Comparison of ENCODE assay signal across 11 cellular contexts in the genomic region with DNA sequence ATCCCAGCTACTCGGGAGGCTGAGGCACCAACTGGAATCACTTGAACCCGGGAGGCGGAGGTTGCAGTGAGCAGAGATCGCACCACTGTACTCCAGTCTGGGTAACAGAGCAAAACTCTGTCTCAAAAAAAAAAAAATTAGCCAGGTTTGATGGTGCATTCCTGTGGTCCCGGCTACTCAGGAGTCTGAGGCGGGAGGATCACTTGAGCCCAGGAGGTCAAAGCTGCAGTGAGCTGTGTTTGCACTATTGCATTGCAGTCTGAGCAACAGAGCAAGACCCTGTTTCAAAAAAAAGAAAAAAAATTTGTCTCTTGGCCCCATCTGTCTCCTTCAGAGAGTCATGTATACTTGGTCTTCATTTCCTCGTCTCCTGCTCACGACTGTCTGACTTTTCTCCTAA. TPM values are rescaled to one million over a fixed set of nuclear protein-coding genes. Genes with fewer than 3 reads are reported as not detected.
A peak's percentile ranks its signal among the peaks of the same experiment; 100 is the strongest.
DNase-seq lines count a peak whose midpoint lies in the region; ATAC-seq and TF ChIP-seq lines count a peak whose summit lies in the region.
"Had no signal": no experiment of that assay in that cellular context is flagged by ENCODE, and none has a peak within 500 bp of the region (broad histone marks: within the 10 kb centered on the region; RNA-seq: fewer than 3 reads in every experiment).

No MANE protein-coding gene starts in this region.

- no peak for ATAC-seq in central memory CD8-positive, alpha-beta T cell (replicated peaks; ENCODE audit: extremely low read depth, poor library complexity, severe bottlenecking)
- ATAC-seq in HG02623 (IDR thresholded peaks at IDR 0.05; ENCODE audit: unreplicated experiment): no peak
- ATAC-seq: gastroesophageal sphincter, mucosa of descending colon had no signal

- TF ChIP-seq CTCF in Loucy (conservative IDR thresholded peaks at IDR 0.05; ENCODE audit: low read length) (no peak), osteocyte (IDR thresholded peaks at IDR 0.05) (no peak), A673 (conservative IDR thresholded peaks at IDR 0.05; ENCODE audit: low read depth, low read length) (no peak)

- H3K27ac Mint-ChIP-seq in central memory CD8-positive, alpha-beta T cell (ENCODE audit: low read depth): peak overlapping the region; percentile 98
- peak overlapping the region; percentile 100 for H3K27ac Mint-ChIP-seq in osteocyte (ENCODE audit: unreplicated experiment)

- H3K4me3 Mint-ChIP-seq in central memory CD8-positive, alpha-beta T cell: peak overlapping the region; percentile 94
- H3K4me3 Mint-ChIP-seq in osteocyte (ENCODE audit: unreplicated experiment): peak overlapping the region; percentile 96

- peak; percentile 19 for DNase-seq in EH (ENCODE audit: low read depth)
- no peak for DNase-seq in central memory CD8-positive, alpha-beta T cell (ENCODE audit: low spot score in 2 of 2)
- DNase-seq in osteocyte (ENCODE audit: extremely low spot score, unreplicated experiment): no peak
- no peak for DNase-seq in A673 (ENCODE audit: low spot score)
- DNase-seq in epidermal melanocyte (ENCODE audit: insufficient read length, low spot score): no peak
- DNase-seq: mucosa of descending colon; stimulated activated CD4-positive, alpha-beta T cell treated with anti-CD3 and anti-CD28 coated beads, Interleukin-1b, Interleukin-23, amount 100 ng/mL, for 48 hours; thyroid gland had no signal

- H3K36me3 ChIP-seq in Loucy (ENCODE audit: insufficient read depth, low read length): peaks cover 27% of the 10 kb centered on the region; the same call in 1 of the 2 replicates
- peaks cover 40% of the 10 kb centered on the region for H3K36me3 ChIP-seq in A673 (ENCODE audit: insufficient read depth, low read length, poor library complexity, severe bottlenecking)

- POLR2A ChIA-PET in A673 (lab: Charles Lee; ENCODE audit: low non-redundant PET): no interaction called here

- H3K9me3 ChIP-seq in Loucy (ENCODE audit: insufficient read depth, low read depth, low read length): no peaks in the 10 kb centered on the region
- H3K9me3 ChIP-seq in A673 (ENCODE audit: low read depth, low read length, poor library complexity, severe bottlenecking): no peaks in the 10 kb centered on the region
- H3K9me3 ChIP-seq: gastroesophageal sphincter, mucosa of descending colon, thyroid gland had no signal

- no peaks in the 10 kb centered on the region for H3K9me2 ChIP-seq in Loucy (replicated peaks; ENCODE audit: low read depth, low read length)

- no peak overlapping the region for H3K27ac ChIP-seq in A673 (ENCODE audit: low read depth, low read length, poor library complexity, severe bottlenecking)
- H3K27ac ChIP-seq: thyroid gland had no signal

- no peaks in the 10 kb centered on the region for H3K9me3 Mint-ChIP-seq in central memory CD8-positive, alpha-beta T cell
- H3K9me3 Mint-ChIP-seq in osteocyte (ENCODE audit: unreplicated experiment): no peaks in the 10 kb centered on the region

- H3K79me2 ChIP-seq in Loucy (ENCODE audit: insufficient read depth, low read length): peaks cover 51% of the 10 kb centered on the region

- peaks cover 3% of the 10 kb centered on the region; the same call in 1 of the 2 replicates for H3F3A ChIP-seq in Loucy (ENCODE audit: low read depth)

- no TSS peak for BruUV-seq in A673 (replicated peaks; lab: Mats Ljungman, UMichigan)

- H3K9ac ChIP-seq in Loucy (ENCODE audit: low read depth, low read length, poor library complexity, severe bottlenecking): peak overlapping the region; percentile 95

- no peaks in the 10 kb centered on the region for H3K27me3 Mint-ChIP-seq in central memory CD8-positive, alpha-beta T cell
- no peaks in the 10 kb centered on the region for H3K27me3 Mint-ChIP-seq in osteocyte (ENCODE audit: unreplicated experiment)

- H4K20me1 ChIP-seq in Loucy (ENCODE audit: insufficient read depth, low read length, poor library complexity, severe bottlenecking): peaks cover 15% of the 10 kb centered on the region

- H3K4me3 ChIP-seq in Loucy (ENCODE audit: low read length, poor library complexity, severe bottlenecking) (peak overlapping the region; percentile 98), A673 (ENCODE audit: low read depth, low read length, poor library complexity, severe bottlenecking) (no peak overlapping the region)
- H3K4me3 ChIP-seq: mucosa of descending colon had no signal

- CTCF ChIA-PET in A673 (lab: Charles Lee): interaction anchor here (0.6 kb wide), 1 partner anchor 723 kb away, joined by 4 read pairs; no protein-coding TSS in a partner anchor

- H3K27me3 ChIP-seq in Loucy (ENCODE audit: insufficient read depth, low read length, poor library complexity, severe bottlenecking): no peaks in the 10 kb centered on the region
- no peaks in the 10 kb centered on the region for H3K27me3 ChIP-seq in A673 (replicated peaks; ENCODE audit: insufficient read depth, low read depth, low read length, poor library complexity)
- H3K27me3 ChIP-seq: gastroesophageal sphincter, thyroid gland had no signal

- no peak overlapping the region for H2AFZ ChIP-seq in Loucy (ENCODE audit: low read length)

- intact Hi-C loops in A673 (cut with micrococcal nuclease; ENCODE audit: unreplicated experiment): no loop called here

- H3K36me3 Mint-ChIP-seq in central memory CD8-positive, alpha-beta T cell (ENCODE audit: insufficient read depth): peaks cover 82% of the 10 kb centered on the region
- peaks cover 21% of the 10 kb centered on the region for H3K36me3 Mint-ChIP-seq in osteocyte (ENCODE audit: unreplicated experiment)

- H3K4me1 Mint-ChIP-seq in central memory CD8-positive, alpha-beta T cell: peaks cover 66% of the 10 kb centered on the region
- H3K4me1 Mint-ChIP-seq in osteocyte (ENCODE audit: unreplicated experiment): peaks cover 53% of the 10 kb centered on the region

- peak overlapping the region; percentile 97 for H3K4me2 ChIP-seq in Loucy (ENCODE audit: low read depth, low read length, poor library complexity, severe bottlenecking)

- H3K4me1 ChIP-seq in Loucy (ENCODE audit: insufficient read depth, low read length, poor library complexity, severe bottlenecking): peaks cover 34% of the 10 kb centered on the region
- H3K4me1 ChIP-seq in A673 (ENCODE audit: insufficient read depth, low read length, poor library complexity, severe bottlenecking): peaks cover 12% of the 10 kb centered on the region

RNA-seq across cellular contexts. Expression of a gene that starts 1.6 kb away (rescaled TPM):
- total RNA-seq in osteocyte (34.4 and 35.9 TPM in 2 replicates), A673 (2021) (40.8 and 41.8 TPM in 2 replicates)

RNA-seq across cellular contexts. Expression of a gene that starts 42.1 kb away (rescaled TPM):
- 244 and 255 TPM in 2 replicates for total RNA-seq in osteocyte
- 92.4 and 102 TPM in 2 replicates for total RNA-seq in A673 (2021)

RNA-seq across cellular contexts. Expression of a gene that starts 47.4 kb away (rescaled TPM):
- 226 and 237 TPM in 2 replicates for total RNA-seq in osteocyte
- 342 and 344 TPM in 2 replicates for total RNA-seq in A673 (2021)

RNA-seq across cellular contexts. Expression of a gene that starts 52.3 kb away (rescaled TPM):
- total RNA-seq in osteocyte (4.6 and 5.5 TPM in 2 replicates), A673 (2021) (9.9 and 10.7 TPM in 2 replicates)
